Comparison of ENCODE assay signal across 14 cellular contexts in genomic region chr7:70588151-70588550, GRCh38.
DNase-seq lines count a peak whose midpoint lies in the region; ATAC-seq and TF ChIP-seq lines count a peak whose summit lies in the region.
"Had no signal": no experiment of that assay in that cellular context is flagged by ENCODE, and none has a peak within 500 bp of the region (broad histone marks: within the 10 kb centered on the region; RNA-seq: fewer than 3 reads in every experiment).

No MANE protein-coding gene starts in this region.

- ATAC-seq in GM18517 (IDR thresholded peaks at IDR 0.05; ENCODE audit: unreplicated experiment) (no peak), HG03565 (IDR thresholded peaks at IDR 0.05; ENCODE audit: unreplicated experiment) (no peak)
- ATAC-seq: CD8-positive, alpha-beta T cell; K562 had no signal

- H3K4me1 Mint-ChIP-seq in neural crest cell: peaks cover 55% of the 10 kb centered on the region

- no peak overlapping the region for H3K27ac Mint-ChIP-seq in neural crest cell (ENCODE audit: unreplicated experiment)
- H3K27ac Mint-ChIP-seq: CD8-positive, alpha-beta T cell had no signal

- H3K27ac ChIP-seq in 22Rv1: peak overlapping the region; percentile 35; the same call in 1 of the 2 replicates
- H3K27ac ChIP-seq in iPS-20b (ENCODE audit: low read length): no peak overlapping the region

- peak overlapping the region; percentile 1; the same call in 1 of the 2 replicates for H3K4me3 ChIP-seq in iPS-20b (ENCODE audit: low read length)
- H3K4me3 ChIP-seq: K562 had no signal

- H3K27me3 Mint-ChIP-seq in neural crest cell (ENCODE audit: low read depth): peaks cover 25% of the 10 kb centered on the region

- H3K4me1 ChIP-seq in iPS-20b (ENCODE audit: insufficient read depth, low read length): peaks cover 40% of the 10 kb centered on the region

- peaks cover 12% of the 10 kb centered on the region for H3K27me3 ChIP-seq in iPS-20b (ENCODE audit: insufficient read depth, low read length)

- no peaks in the 10 kb centered on the region for H3K9me3 Mint-ChIP-seq in neural crest cell
- H3K9me3 Mint-ChIP-seq: CD8-positive, alpha-beta T cell had no signal

- DNase-seq in NCI-H2227 treated with DMSO at 0.1 percent for 48 hours (lab: John Stamatoyannopoulos, UW): peak; percentile 19
- DNase-seq in neural crest cell (ENCODE audit: low read depth, low spot score): no peak
- no peak for DNase-seq in NCI-H2196 (lab: John Stamatoyannopoulos, UW; ENCODE audit: unreplicated experiment)
- no peak for DNase-seq in NCI-H446 treated with DMSO at 0.1 percent for 48 hours (lab: John Stamatoyannopoulos, UW)
- DNase-seq: CD8-positive, alpha-beta T cell; DMS79 treated with DMSO at 0.1 percent for 48 hours; NCI-H1417 treated with DMSO at 0.1 percent for 48 hours; NCI-H1930; NCI-H524 had no signal

- no peaks in the 10 kb centered on the region for H3K36me3 ChIP-seq in iPS-20b (ENCODE audit: insufficient read depth, low read depth, low read length)

- no peaks in the 10 kb centered on the region for H3K9me3 ChIP-seq in iPS-20b (ENCODE audit: insufficient read depth, low read depth, low read length)

- no peaks in the 10 kb centered on the region for H3K36me3 Mint-ChIP-seq in neural crest cell (ENCODE audit: low read depth)
- H3K36me3 Mint-ChIP-seq: CD8-positive, alpha-beta T cell had no signal

- no peak for TF ChIP-seq CTCF in 22Rv1 (IDR thresholded peaks at IDR 0.05)
- TF ChIP-seq CTCF in neural crest cell (conservative IDR thresholded peaks at IDR 0.05): no peak

- peak overlapping the region; percentile 32 for H3K4me3 Mint-ChIP-seq in neural crest cell
- H3K4me3 Mint-ChIP-seq: CD8-positive, alpha-beta T cell had no signal

- no peak overlapping the region for H3K9ac ChIP-seq in iPS-20b (ENCODE audit: low read depth, low read length)
